8 cellular contexts compared by ENCODE assay signal in the genomic region with DNA sequence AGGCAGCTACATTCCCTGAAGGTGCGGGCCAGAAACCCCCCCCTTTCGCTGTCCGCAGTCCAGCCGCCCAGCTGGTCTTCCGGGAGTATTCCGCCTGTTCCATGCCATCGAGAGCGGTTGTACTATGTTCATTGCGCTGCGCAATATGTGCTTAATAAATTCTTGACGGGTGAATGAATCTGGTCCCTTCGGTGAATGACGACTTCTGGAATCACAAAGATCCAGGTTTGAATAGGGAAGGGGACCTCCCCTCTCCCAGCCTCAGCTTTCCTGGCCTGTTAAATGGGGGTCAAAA. TPM values are rescaled to one million over a fixed set of nuclear protein-coding genes. Genes with fewer than 3 reads are reported as not detected.
DNase-seq lines count a peak whose midpoint lies in the region; ATAC-seq, FAIRE-seq and TF ChIP-seq lines count a peak whose summit lies in the region.

No MANE protein-coding gene starts in this region.

- H2AFZ ChIP-seq in GM12878 (ENCODE audit: control insufficient read depth, low read depth, low read length), result peak overlapping the region; percentile 59

- H3K36me3 ChIP-seq in heart left ventricle (peaks cover 0 to 7% (median 4%) of the 10 kb centered on the region in 9 donors), GM12878 (ENCODE audit: control insufficient read depth in 2 of 2, insufficient read depth in 2 of 2, low read length in 1 of 2) (no peaks in the 10 kb centered on the region; a peak in 1 of 4 replicates), lower lobe of right lung (peaks cover 7% of the 10 kb centered on the region), upper lobe of left lung (peaks cover 0 to 5% (median 2%) of the 10 kb centered on the region in 4 donors)

- CTCF ChIA-PET in GM12878 (lab: Yijun Ruan, JAX), result interaction anchor here (0.6 to 1.8 kb wide), 9 partner anchors 72 to 539 kb away, joined by 3 to 16 read pairs (median 4); partner anchors contain the start of genes HDAC6 and KCND1

- intact Hi-C loops in heart left ventricle (cut with DNase I), result loop anchor here in 6 of 10 donors (1.0 to 10.0 kb wide), 7 partner anchors 42 to 127 kb away; partner anchors contain the start of genes GRIPAP1 (in 4 of the 6), OTUD5 (in 4 of the 6) and PIM2 (in 1 of the 6)
- intact Hi-C loops in Right ventricle myocardium superior (cut with DNase I), result no loop called here
- intact Hi-C loops in GM12878 (cut with micrococcal nuclease; ENCODE audit: unreplicated experiment), result loop anchor here (1.0 to 5.0 kb wide), 7 partner anchors 42 to 412 kb away; partner anchors contain the start of genes GRIPAP1, HDAC6, PIM2 and PQBP1
- intact Hi-C loops in lower lobe of right lung (cut with DNase I), result no loop called here
- intact Hi-C loops in posterior vena cava (cut with DNase I), result no loop called here

- H3K9ac ChIP-seq in GM12878 (ENCODE audit: control insufficient read depth, insufficient read depth, low read length), result peak overlapping the region; percentile 52

- no peak for DNase-seq in heart left ventricle
- DNase-seq in Right ventricle myocardium superior, result no peak
- DNase-seq in GM12878 (ENCODE audit: low read depth, low spot score), result no peak
- DNase-seq in lower lobe of right lung, result no peak
- no peak for DNase-seq in upper lobe of left lung
- DNase-seq in NCI-H69 (lab: John Stamatoyannopoulos, UW), result no peak
- no peak for DNase-seq in posterior vena cava (ENCODE audit: low spot score)

- peak overlapping the region; percentile 71 for H3K4me2 ChIP-seq in GM12878 (ENCODE audit: control insufficient read depth, insufficient read depth)

- peaks cover 29% of the 10 kb centered on the region for H3K79me2 ChIP-seq in GM12878 (ENCODE audit: control insufficient read depth, insufficient read depth, low read length)

- BruUV-seq in GM12878 (replicated peaks; lab: Mats Ljungman, UMichigan), result no TSS peak

- ATAC-seq in heart left ventricle (no peak), Right ventricle myocardium superior (ENCODE audit: poor library complexity) (no peak), GM12878 (no peak), lower lobe of right lung (no peak), upper lobe of left lung (ENCODE audit: low FRiP score in 2 of 2) (no peak), HG02588 (IDR thresholded peaks at IDR 0.05; ENCODE audit: unreplicated experiment) (no peak)

- H3K4me3 ChIP-seq in heart left ventricle (peak overlapping the region in 9 of 12 donors; percentile 13 to 43 (median 27)), GM12878 (peak overlapping the region; percentile 45; the same call in 1 of the 2 replicates), lower lobe of right lung (peak overlapping the region; percentile 32), upper lobe of left lung (peak overlapping the region in 3 of 4 donors; percentile 4 to 29 (median 25))

- no peak for TF ChIP-seq RAD21 in GM12878 (IDR thresholded peaks at IDR 0.05; ENCODE audit: insufficient read depth, low read depth, low read length)

- in situ Hi-C loops in GM12878 (cut with MboI), result loop anchor here (5.0 kb wide), 1 partner anchor 77 kb away; no protein-coding TSS in a partner anchor

- H3K27me3 ChIP-seq in heart left ventricle (no peaks in the 10 kb centered on the region), GM12878 (replicated peaks in 1 of 2; ENCODE audit: control insufficient read depth in 2 of 2, insufficient read depth in 2 of 2, low read length in 1 of 2) (no peaks in the 10 kb centered on the region), lower lobe of right lung (ENCODE audit: low read depth) (no peaks in the 10 kb centered on the region), upper lobe of left lung (no peaks in the 10 kb centered on the region)

- H3K4me1 ChIP-seq in heart left ventricle (peaks cover 0 to 31% (median 13%) of the 10 kb centered on the region in 12 donors), GM12878 (ENCODE audit: control insufficient read depth, insufficient read depth, low read length) (peaks cover 5% of the 10 kb centered on the region; the same call in 1 of the 2 replicates), lower lobe of right lung (peaks cover 19% of the 10 kb centered on the region), upper lobe of left lung (peaks cover 11 to 20% (median 15%) of the 10 kb centered on the region in 4 donors)

- no peak for TF ChIP-seq CTCF in heart left ventricle (IDR thresholded peaks at IDR 0.05)
- TF ChIP-seq CTCF in GM12878 (IDR thresholded peaks at IDR 0.05 in 2 of 3, conservative IDR thresholded peaks at IDR 0.05 in 1 of 3; ENCODE audit: control insufficient read depth in 2 of 3, extremely low read depth in 1 of 3, insufficient read depth in 1 of 3, low read depth in 3 of 3, low read length in 3 of 3), result no peak
- no peak for TF ChIP-seq CTCF in lower lobe of right lung (IDR thresholded peaks at IDR 0.05)
- peak in 2 of 6 experiments; percentile 2 for TF ChIP-seq CTCF in upper lobe of left lung (IDR thresholded peaks at IDR 0.05)

- RAD21 ChIA-PET in GM12878 (lab: Charles Lee; ENCODE audit: unreplicated experiment), result interaction anchor here (0.7 to 3.0 kb wide), 6 partner anchors 36 to 470 kb away, joined by 3 to 17 read pairs (median 3); partner anchors contain the start of genes PQBP1, RBM3 and TIMM17B

- H3K9me3 ChIP-seq in heart left ventricle (peaks cover 0 to 8% (median 0%) of the 10 kb centered on the region in 12 donors), GM12878 (replicated peaks; ENCODE audit: control insufficient read depth, insufficient read depth, low read length) (no peaks in the 10 kb centered on the region), lower lobe of right lung (no peaks in the 10 kb centered on the region), upper lobe of left lung (peaks cover 0 to 5% (median 0%) of the 10 kb centered on the region in 4 donors)

- FAIRE-seq in GM12878 (lab: Jason Lieb, UNC), result no peak

- TF ChIP-seq EP300 in GM12878 (IDR thresholded peaks at IDR 0.05; ENCODE audit: borderline replicate concordance in 1 of 2, control insufficient read depth in 1 of 2, low read depth in 2 of 2, low read length in 2 of 2) (no peak), upper lobe of left lung (IDR thresholded peaks at IDR 0.05) (no peak)

- H3K27ac ChIP-seq in heart left ventricle, result peak overlapping the region in 11 of 12 donors; percentile 55 to 82 (median 64)
- peak overlapping the region; percentile 48; the same call in 1 of the 2 replicates for H3K27ac ChIP-seq in GM12878 (ENCODE audit: control insufficient read depth, insufficient read depth)
- H3K27ac ChIP-seq in lower lobe of right lung, result peak overlapping the region; percentile 76
- H3K27ac ChIP-seq in upper lobe of left lung, result peak overlapping the region; percentile 62 to 83 (median 76)

- H4K20me1 ChIP-seq in GM12878 (ENCODE audit: control insufficient read depth, insufficient read depth), result no peaks in the 10 kb centered on the region

- POLR2A ChIA-PET in GM12878 (lab: Charles Lee), result interaction anchor here (0.5 to 2.8 kb wide), 5 partner anchors 86 to 1108 kb away, joined by 3 to 23 read pairs (median 3); partner anchors contain the start of gene OTUD5

- WGBS in heart left ventricle, 4 donors, result 14 to 36% (median 22%) methylated on average over 13 of the region's 13 CpGs
- 43% methylated on average over 13 of the region's 13 CpGs for WGBS in GM12878 (ENCODE audit: insufficient coverage, insufficient replicate concordance, low lambda C conversion rate, missing lambda C conversion rate)
- WGBS in upper lobe of left lung, 2 donors, result 0 to 38% methylated on average over 2 to 13 of the region's 13 CpGs

- SMC1A ChIA-PET in GM12878 (lab: Charles Lee; ENCODE audit: uncharacterized antibody, unreplicated experiment), result interaction anchor here (0.7 to 1.4 kb wide), 6 partner anchors 21 to 395 kb away, joined by 3 to 8 read pairs (median 4); partner anchors contain the start of gene KCND1

- no peak for TF ChIP-seq POLR2A in heart left ventricle (IDR thresholded peaks at IDR 0.05)
- TF ChIP-seq POLR2A in GM12878 (IDR thresholded peaks at IDR 0.05; ENCODE audit: low read depth, low read length), result no peak
- no peak for TF ChIP-seq POLR2A in upper lobe of left lung (IDR thresholded peaks at IDR 0.05)

RNA-seq across cellular contexts. Expression of gene TFE3, which starts 0.8 kb away (rescaled TPM):
- 10 to 100 TPM; 14.9 to 61.2 (median 23.6) TPM for total RNA-seq in heart left ventricle
- 10 to 100 TPM; 12.1 to 57.8 TPM for polyA plus RNA-seq in heart left ventricle
- 19.3 TPM for total RNA-seq in Right ventricle myocardium superior
- total RNA-seq in GM12878 (2013; cell fraction: nucleolus; rRNA removed), result 22.2 and 22.9 TPM in 2 replicates
- total RNA-seq in GM12878 (2014; rRNA removed), result 16.8 and 17.9 TPM in 2 replicates
- 9.2 and 10.3 TPM in 2 replicates for total RNA-seq in GM12878 (2014; rRNA removed; fragmentation: Illumina TruSeq; extraction: Trizol)
- total RNA-seq in GM12878 (2021), result 16.7 and 18.0 TPM in 2 replicates
- 7.9 TPM for polyA plus RNA-seq in GM12878 (2011; ENCODE audit: low read depth)
- polyA plus RNA-seq in GM12878 (2011; rRNA removed), result 5.3 and 8.2 TPM in 2 replicates
- 13.1 and 15.0 TPM in 2 replicates for polyA plus RNA-seq in GM12878 (2011; cell fraction: cytosol; rRNA removed)
- polyA plus RNA-seq in GM12878 (2011; cell fraction: nucleus; rRNA removed), result 9.9 and 16.2 TPM in 2 replicates
- 21.7 and 21.9 TPM in 2 replicates for polyA plus RNA-seq in GM12878 (2012)
- 11.4 and 16.1 TPM in 2 replicates for polyA plus RNA-seq in GM12878 (2014; fragmentation: Illumina TruSeq; extraction: Trizol)
- 1 to 10 TPM; 3.5 TPM for polyA plus RNA-seq in GM12878 (2014; fragmentation: Nextera tagmentation; extraction: Ambion mirVana)
- polyA plus RNA-seq in GM12878 (2014; rRNA removed), result 19.5 and 20.4 TPM in 2 replicates
- polyA plus RNA-seq in GM12878 (2016; fragmentation: Nextera tagmentation; extraction: Ambion mirVana), result 10 to 100 TPM; 10.6 to 12.5 TPM
- polyA minus RNA-seq in GM12878 (2011; rRNA and poly(A)+ RNA removed), result 14.9 and 19.3 TPM in 2 replicates
- polyA minus RNA-seq in GM12878 (2011; cell fraction: cytosol; rRNA and poly(A)+ RNA removed), result 8.5 and 9.1 TPM in 2 replicates
- 7.3 and 12.6 TPM in 2 replicates for polyA minus RNA-seq in GM12878 (2011; cell fraction: nucleus; rRNA and poly(A)+ RNA removed)
- total RNA-seq in lower lobe of right lung, result 51.4 TPM
- total RNA-seq in upper lobe of left lung, result 10 to 100 TPM; 44.4 to 99.7 (median 72.3) TPM
- total RNA-seq in posterior vena cava, result 10 to 100 TPM; 46.4 to 52.6 TPM

RNA-seq across cellular contexts. Expression of gene CCDC120, which starts 14.9 kb away (rescaled TPM):
- 1 to 10 TPM in 6 of 9 donors, under 1 TPM in 3; 0.48 to 3.3 (median 1.1) TPM for total RNA-seq in heart left ventricle
- under 1 TPM; 0.95 to 0.97 TPM for polyA plus RNA-seq in heart left ventricle
- 1.2 TPM for total RNA-seq in Right ventricle myocardium superior
- total RNA-seq in GM12878 (2013; cell fraction: nucleolus; rRNA removed), result 0.15 and 0.77 TPM in 2 replicates
- total RNA-seq in GM12878 (2014; rRNA removed), result 0.56 and 0.65 TPM in 2 replicates
- total RNA-seq in GM12878 (2014; rRNA removed; fragmentation: Illumina TruSeq; extraction: Trizol), result 0.41 and 0.45 TPM in 2 replicates
- 3.7 and 4.1 TPM in 2 replicates for total RNA-seq in GM12878 (2021)
- 2.2 TPM for polyA plus RNA-seq in GM12878 (2011; ENCODE audit: low read depth)
- 0.03 and 0.11 TPM in 2 replicates for polyA plus RNA-seq in GM12878 (2011; rRNA removed)
- 0.07 and 0.13 TPM in 2 replicates for polyA plus RNA-seq in GM12878 (2011; cell fraction: cytosol; rRNA removed)
- polyA plus RNA-seq in GM12878 (2011; cell fraction: nucleus; rRNA removed), result 0.30 and 0.38 TPM in 2 replicates
- 2.8 and 4.3 TPM in 2 replicates for polyA plus RNA-seq in GM12878 (2012)
- 1.4 and 2.1 TPM in 2 replicates for polyA plus RNA-seq in GM12878 (2014; fragmentation: Illumina TruSeq; extraction: Trizol)
- polyA plus RNA-seq in GM12878 (2014; fragmentation: Nextera tagmentation; extraction: Ambion mirVana), result under 1 TPM; 0.18 to 0.27 TPM
- 2.5 and 3.2 TPM in 2 replicates for polyA plus RNA-seq in GM12878 (2014; rRNA removed)
- polyA plus RNA-seq in GM12878 (2016; fragmentation: Nextera tagmentation; extraction: Ambion mirVana), result 1 to 10 TPM in 1 of 2 experiments, under 1 TPM in 1; 0.95 to 1.2 TPM
- not detected in 2 replicates for polyA minus RNA-seq in GM12878 (2011; rRNA and poly(A)+ RNA removed)
- not detected in 2 replicates for polyA minus RNA-seq in GM12878 (2011; cell fraction: cytosol; rRNA and poly(A)+ RNA removed)
- 0.29 TPM in 1 of 2 replicates, not detected in the other for polyA minus RNA-seq in GM12878 (2011; cell fraction: nucleus; rRNA and poly(A)+ RNA removed)
- total RNA-seq in lower lobe of right lung, result 9.5 TPM
- 10 to 100 TPM in 3 of 6 donors, 1 to 10 TPM in 3; 6.0 to 13.5 (median 9.9) TPM for total RNA-seq in upper lobe of left lung
- 1 to 10 TPM; 3.0 to 4.1 TPM for total RNA-seq in posterior vena cava

RNA-seq across cellular contexts. Expression of gene PRAF2, which starts 29.9 kb away (rescaled TPM):
- total RNA-seq in heart left ventricle (10 to 100 TPM in 5 of 9 donors, 1 to 10 TPM in 4; 8.0 to 24.0 (median 10.9) TPM), Right ventricle myocardium superior (6.9 TPM), GM12878 (2014; rRNA removed) (4.7 and 5.7 TPM in 2 replicates), GM12878 (2014; rRNA removed; fragmentation: Illumina TruSeq; extraction: Trizol) (2.0 and 2.6 TPM in 2 replicates), GM12878 (2021) (11.1 and 11.6 TPM in 2 replicates), lower lobe of right lung (17.4 TPM), upper lobe of left lung (10 to 100 TPM; 12.5 to 26.2 (median 15.5) TPM), posterior vena cava (10 to 100 TPM; 36.4 to 42.6 TPM)
- polyA plus RNA-seq in heart left ventricle (10 to 100 TPM; 18.7 to 20.7 TPM), GM12878 (2011; rRNA removed) (0.49 and 0.80 TPM in 2 replicates), GM12878 (2014; fragmentation: Illumina TruSeq; extraction: Trizol) (11.8 and 16.2 TPM in 2 replicates), GM12878 (2014; fragmentation: Nextera tagmentation; extraction: Ambion mirVana) (1 to 10 TPM; 2.8 to 4.6 TPM), GM12878 (2014; rRNA removed) (7.7 and 9.4 TPM in 2 replicates), GM12878 (2016; fragmentation: Nextera tagmentation; extraction: Ambion mirVana) (10 to 100 TPM; 13.6 to 16.7 TPM)
- 2.0 and 2.4 TPM in 2 replicates for total RNA-seq in GM12878 (2013; cell fraction: nucleolus; rRNA removed)
- polyA plus RNA-seq in GM12878 (2011; ENCODE audit: low read depth), result 5.2 TPM
- 1.0 TPM in 2 replicates for polyA plus RNA-seq in GM12878 (2011; cell fraction: cytosol; rRNA removed)
- 4.9 and 6.0 TPM in 2 replicates for polyA plus RNA-seq in GM12878 (2011; cell fraction: nucleus; rRNA removed)
- polyA plus RNA-seq in GM12878 (2012), result 10.1 and 10.5 TPM in 2 replicates
- 0.72 TPM in 1 of 2 replicates, not detected in the other for polyA minus RNA-seq in GM12878 (2011; rRNA and poly(A)+ RNA removed)
- not detected in 2 replicates for polyA minus RNA-seq in GM12878 (2011; cell fraction: cytosol; rRNA and poly(A)+ RNA removed)
- 1.6 and 1.7 TPM in 2 replicates for polyA minus RNA-seq in GM12878 (2011; cell fraction: nucleus; rRNA and poly(A)+ RNA removed)

RNA-seq across cellular contexts. Expression of gene WDR45, which starts 35.8 kb away (rescaled TPM):
- total RNA-seq in heart left ventricle, result 10 to 100 TPM; 49.2 to 98.5 (median 68.5) TPM
- 10 to 100 TPM; 65.1 to 89.9 TPM for polyA plus RNA-seq in heart left ventricle
- total RNA-seq in Right ventricle myocardium superior, result 79.0 TPM
- total RNA-seq in GM12878 (2013; cell fraction: nucleolus; rRNA removed), result 51.2 and 54.7 TPM in 2 replicates
- total RNA-seq in GM12878 (2014; rRNA removed), result 14.9 and 20.4 TPM in 2 replicates
- 12.5 and 12.7 TPM in 2 replicates for total RNA-seq in GM12878 (2014; rRNA removed; fragmentation: Illumina TruSeq; extraction: Trizol)
- 19.7 and 20.8 TPM in 2 replicates for total RNA-seq in GM12878 (2021)
- 64.5 TPM for polyA plus RNA-seq in GM12878 (2011; ENCODE audit: low read depth)
- 18.2 and 29.8 TPM in 2 replicates for polyA plus RNA-seq in GM12878 (2011; rRNA removed)
- polyA plus RNA-seq in GM12878 (2011; cell fraction: cytosol; rRNA removed), result 37.2 and 45.7 TPM in 2 replicates
- polyA plus RNA-seq in GM12878 (2011; cell fraction: nucleus; rRNA removed), result 141 and 162 TPM in 2 replicates
- 21.5 and 32.2 TPM in 2 replicates for polyA plus RNA-seq in GM12878 (2012)
- polyA plus RNA-seq in GM12878 (2014; fragmentation: Illumina TruSeq; extraction: Trizol), result 18.6 and 19.7 TPM in 2 replicates
- 10 to 100 TPM in 1 of 2 experiments, 1 to 10 TPM in 1; 5.9 to 10.3 TPM for polyA plus RNA-seq in GM12878 (2014; fragmentation: Nextera tagmentation; extraction: Ambion mirVana)
- polyA plus RNA-seq in GM12878 (2014; rRNA removed), result 29.7 and 30.9 TPM in 2 replicates
- 10 to 100 TPM; 22.1 to 25.4 TPM for polyA plus RNA-seq in GM12878 (2016; fragmentation: Nextera tagmentation; extraction: Ambion mirVana)
- polyA minus RNA-seq in GM12878 (2011; rRNA and poly(A)+ RNA removed), result 37.1 and 54.6 TPM in 2 replicates
- polyA minus RNA-seq in GM12878 (2011; cell fraction: cytosol; rRNA and poly(A)+ RNA removed), result 9.1 and 13.9 TPM in 2 replicates
- 33.4 and 43.1 TPM in 2 replicates for polyA minus RNA-seq in GM12878 (2011; cell fraction: nucleus; rRNA and poly(A)+ RNA removed)
- total RNA-seq in lower lobe of right lung, result 54.8 TPM
- total RNA-seq in upper lobe of left lung, result 100 to 1,000 TPM in 2 of 6 donors, 10 to 100 TPM in 4; 55.9 to 165 (median 74.2) TPM
- total RNA-seq in posterior vena cava, result 10 to 100 TPM; 49.8 to 51.9 TPM

RNA-seq across cellular contexts. Expression of gene GRIPAP1, which starts 41.9 kb away (rescaled TPM):
- 10 to 100 TPM; 11.4 to 41.6 (median 18.9) TPM for total RNA-seq in heart left ventricle
- 10 to 100 TPM; 20.2 to 20.4 TPM for polyA plus RNA-seq in heart left ventricle
- 17.7 TPM for total RNA-seq in Right ventricle myocardium superior
- 49.1 and 53.3 TPM in 2 replicates for total RNA-seq in GM12878 (2013; cell fraction: nucleolus; rRNA removed)
- total RNA-seq in GM12878 (2014; rRNA removed), result 17.2 and 17.5 TPM in 2 replicates
- 21.5 and 21.6 TPM in 2 replicates for total RNA-seq in GM12878 (2014; rRNA removed; fragmentation: Illumina TruSeq; extraction: Trizol)
- 37.7 and 44.7 TPM in 2 replicates for total RNA-seq in GM12878 (2021)
- polyA plus RNA-seq in GM12878 (2011; ENCODE audit: low read depth), result 28.8 TPM
- polyA plus RNA-seq in GM12878 (2011; rRNA removed), result 37.6 and 40.7 TPM in 2 replicates
- polyA plus RNA-seq in GM12878 (2011; cell fraction: cytosol; rRNA removed), result 29.1 and 32.9 TPM in 2 replicates
- 111 and 130 TPM in 2 replicates for polyA plus RNA-seq in GM12878 (2011; cell fraction: nucleus; rRNA removed)
- polyA plus RNA-seq in GM12878 (2012), result 39.8 and 54.3 TPM in 2 replicates
- polyA plus RNA-seq in GM12878 (2014; fragmentation: Illumina TruSeq; extraction: Trizol), result 25.7 and 29.6 TPM in 2 replicates
- polyA plus RNA-seq in GM12878 (2014; fragmentation: Nextera tagmentation; extraction: Ambion mirVana), result 1 to 10 TPM; 4.2 to 4.9 TPM
- 35.2 TPM in 2 replicates for polyA plus RNA-seq in GM12878 (2014; rRNA removed)
- polyA plus RNA-seq in GM12878 (2016; fragmentation: Nextera tagmentation; extraction: Ambion mirVana), result 10 to 100 TPM; 24.9 to 26.7 TPM
- 25.2 and 28.9 TPM in 2 replicates for polyA minus RNA-seq in GM12878 (2011; rRNA and poly(A)+ RNA removed)
- 8.0 and 11.7 TPM in 2 replicates for polyA minus RNA-seq in GM12878 (2011; cell fraction: cytosol; rRNA and poly(A)+ RNA removed)
- 19.5 and 29.8 TPM in 2 replicates for polyA minus RNA-seq in GM12878 (2011; cell fraction: nucleus; rRNA and poly(A)+ RNA removed)
- total RNA-seq in lower lobe of right lung, result 54.2 TPM
- 100 to 1,000 TPM in 1 of 6 donors, 10 to 100 TPM in 5; 37.5 to 140 (median 50.8) TPM for total RNA-seq in upper lobe of left lung
- 10 to 100 TPM; 27.6 to 31.6 TPM for total RNA-seq in posterior vena cava

Comparison
In these comparisons a context has a peak if more than half of its experiments do, and no peak if none do; other contexts are left out.
1. intact Hi-C loops: an anchor here in heart left ventricle (1.0 to 10.0 kb wide) and GM12878 (1.0 to 5.0 kb wide); none called in Right ventricle myocardium superior, lower lobe of right lung and posterior vena cava.